In the genomic region with DNA sequence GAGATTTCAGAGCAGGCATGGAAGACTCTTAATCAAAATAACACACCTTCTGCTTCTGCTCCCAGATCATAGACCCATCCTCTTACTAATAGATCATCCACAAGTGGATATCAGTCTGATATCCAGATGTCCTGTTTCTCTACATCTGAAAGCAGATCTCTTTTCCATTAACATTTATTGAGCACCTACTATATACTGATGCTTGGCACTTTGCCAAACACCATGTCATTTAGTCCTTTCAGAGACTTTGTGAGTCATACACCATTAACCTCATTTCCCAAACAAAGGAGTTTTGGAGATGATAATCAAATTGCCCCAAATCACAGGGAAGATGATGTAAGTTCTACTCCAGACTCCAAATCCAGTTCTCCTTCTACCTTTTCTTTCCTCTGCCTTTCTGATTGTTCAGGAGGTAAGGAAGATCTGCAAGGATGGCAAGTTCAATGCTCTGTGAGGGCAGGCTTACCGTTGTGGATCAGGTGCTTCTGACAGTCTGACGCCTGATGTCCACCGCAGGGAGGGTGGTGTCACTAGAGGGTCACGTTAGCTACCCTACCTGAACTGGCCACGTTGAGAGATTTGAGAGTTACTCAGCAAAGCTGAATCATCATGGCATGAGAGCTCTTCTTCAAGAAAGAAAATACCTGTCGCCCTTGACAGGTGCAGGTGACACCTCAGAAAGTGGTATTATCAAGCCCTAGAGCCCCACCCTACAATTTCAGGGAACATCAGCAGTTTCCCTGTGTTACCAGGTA, we compare ENCODE assay signal across 17 cellular contexts.
"Had no signal": no experiment of that assay in that cellular context is flagged by ENCODE, and none has a peak within 500 bp of the region (broad histone marks: within the 10 kb centered on the region; RNA-seq: fewer than 3 reads in every experiment).

No MANE protein-coding gene starts in this region.

- H3K4me1 ChIP-seq: body of pancreas had no signal

- H3K36me3 ChIP-seq: gastrocnemius medialis, neutrophil, ovary, prostate gland had no signal

- DNase-seq: activated CD4-positive, alpha-beta T cell treated with anti-CD3 and anti-CD28 coated beads, Interleukin-2, amount 50 U/mL, for 1 hour; activated CD8-positive, alpha-beta T cell treated with anti-CD3 and anti-CD28 coated beads, Interleukin-2, amount 10 ng/mL, durations not matched to agents 7 days and 5 days; activated gamma-delta T cell; anterior cingulate cortex; body of pancreas; caudate nucleus; effector CD8-positive, alpha-beta T cell; gastrocnemius medialis; hippocampal formation; kidney glomerular epithelial cell; left ventricle myocardium superior; ovary; stimulated activated CD4-positive, alpha-beta T cell treated with anti-CD3 and anti-CD28 coated beads, Interleukin-4, amount 100 ng/mL, for 24 hours; stimulated activated naive CD8-positive, alpha-beta T cell treated with anti-CD3 and anti-CD28 coated beads, Interleukin-15, Interleukin-2, amounts not matched to agents 100 U/mL and 50 U/mL, for 24 hours had no signal

- ATAC-seq: activated CD4-positive, CD25-positive, alpha-beta regulatory T cell treated with anti-CD3 and anti-CD28 coated beads, Interleukin-2, amount 50 U/mL, for 24 hours; activated CD8-positive, alpha-beta T cell treated with anti-CD3 and anti-CD28 coated beads, Interleukin-2, amount 10 ng/mL, durations not matched to agents 7 days and 5 days; body of pancreas; gastrocnemius medialis; left ventricle myocardium superior; stimulated activated naive CD8-positive, alpha-beta T cell treated with anti-CD3 and anti-CD28 coated beads, Interleukin-15, Interleukin-2, amounts not matched to agents 100 U/mL and 50 U/mL, for 24 hours had no signal

- H3K27me3 ChIP-seq: body of pancreas, gastrocnemius medialis, neutrophil, ovary had no signal

- H3K27ac ChIP-seq: body of pancreas, gastrocnemius medialis, neutrophil, ovary, prostate gland had no signal

- H3K4me3 ChIP-seq: body of pancreas, gastrocnemius medialis, ovary, prostate gland had no signal

- H3K9me3 ChIP-seq: body of pancreas, gastrocnemius medialis, neutrophil, ovary, prostate gland had no signal
